Comparison of ENCODE assay signal across 1 cellular context in the genomic region with DNA sequence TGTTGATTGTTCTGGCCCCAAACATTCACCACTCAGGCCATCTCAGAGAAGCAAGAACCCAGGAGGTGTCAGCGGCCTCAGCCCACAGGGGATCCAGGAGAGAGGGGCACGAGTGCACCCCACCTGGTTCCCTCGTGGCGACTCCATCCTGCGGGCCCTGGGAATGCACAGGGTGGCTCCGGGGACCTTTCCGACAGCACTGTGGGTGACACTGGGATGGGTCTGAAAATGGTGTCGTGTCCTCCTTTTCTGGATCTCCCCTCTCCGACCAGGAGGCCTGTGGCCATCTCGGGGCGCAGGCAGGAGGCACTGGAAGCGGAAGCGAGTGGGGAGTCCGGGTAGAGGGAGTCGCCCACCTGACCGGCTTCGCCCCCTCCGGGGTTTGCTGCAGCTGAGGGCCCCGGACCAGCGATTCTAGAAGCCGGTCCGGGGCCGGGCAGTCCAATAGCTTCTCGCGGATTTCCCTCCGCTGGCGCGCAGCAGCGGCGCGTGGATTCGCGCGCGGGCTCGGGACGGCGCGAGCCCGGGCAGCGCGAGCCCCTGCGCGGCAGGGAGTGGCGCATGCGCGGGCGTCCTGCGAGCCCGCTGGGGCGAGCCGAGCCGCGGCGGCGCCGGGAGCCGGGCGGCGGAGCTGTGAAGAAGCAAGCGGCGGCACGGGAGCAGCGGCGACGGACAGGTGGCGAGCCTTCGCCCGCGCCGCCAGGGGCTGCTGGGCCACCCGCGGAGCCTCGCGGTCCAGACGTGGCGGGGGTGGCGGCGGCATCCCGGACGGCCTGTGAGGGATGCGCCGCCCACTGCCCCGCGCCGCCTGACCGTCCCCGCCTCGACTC.
TF ChIP-seq lines count a peak whose summit lies in the region.

A gene with protein sequence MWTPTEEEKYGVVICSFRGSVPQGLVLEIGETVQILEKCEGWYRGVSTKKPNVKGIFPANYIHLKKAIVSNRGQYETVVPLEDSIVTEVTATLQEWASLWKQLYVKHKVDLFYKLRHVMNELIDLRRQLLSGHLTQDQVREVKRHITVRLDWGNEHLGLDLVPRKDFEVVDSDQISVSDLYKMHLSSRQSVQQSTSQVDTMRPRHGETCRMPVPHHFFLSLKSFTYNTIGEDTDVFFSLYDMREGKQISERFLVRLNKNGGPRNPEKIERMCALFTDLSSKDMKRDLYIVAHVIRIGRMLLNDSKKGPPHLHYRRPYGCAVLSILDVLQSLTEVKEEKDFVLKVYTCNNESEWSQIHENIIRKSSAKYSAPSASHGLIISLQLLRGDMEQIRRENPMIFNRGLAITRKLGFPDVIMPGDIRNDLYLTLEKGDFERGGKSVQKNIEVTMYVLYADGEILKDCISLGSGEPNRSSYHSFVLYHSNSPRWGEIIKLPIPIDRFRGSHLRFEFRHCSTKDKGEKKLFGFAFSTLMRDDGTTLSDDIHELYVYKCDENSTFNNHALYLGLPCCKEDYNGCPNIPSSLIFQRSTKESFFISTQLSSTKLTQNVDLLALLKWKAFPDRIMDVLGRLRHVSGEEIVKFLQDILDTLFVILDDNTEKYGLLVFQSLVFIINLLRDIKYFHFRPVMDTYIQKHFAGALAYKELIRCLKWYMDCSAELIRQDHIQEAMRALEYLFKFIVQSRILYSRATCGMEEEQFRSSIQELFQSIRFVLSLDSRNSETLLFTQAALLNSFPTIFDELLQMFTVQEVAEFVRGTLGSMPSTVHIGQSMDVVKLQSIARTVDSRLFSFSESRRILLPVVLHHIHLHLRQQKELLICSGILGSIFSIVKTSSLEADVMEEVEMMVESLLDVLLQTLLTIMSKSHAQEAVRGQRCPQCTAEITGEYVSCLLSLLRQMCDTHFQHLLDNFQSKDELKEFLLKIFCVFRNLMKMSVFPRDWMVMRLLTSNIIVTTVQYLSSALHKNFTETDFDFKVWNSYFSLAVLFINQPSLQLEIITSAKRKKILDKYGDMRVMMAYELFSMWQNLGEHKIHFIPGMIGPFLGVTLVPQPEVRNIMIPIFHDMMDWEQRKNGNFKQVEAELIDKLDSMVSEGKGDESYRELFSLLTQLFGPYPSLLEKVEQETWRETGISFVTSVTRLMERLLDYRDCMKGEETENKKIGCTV (N-terminal part only) (plus strand): TSS at position 579 of the 830 bp plus-strand sequence. CDS start 337 bp downstream, outside the sequence.

TF ChIP-seq in HEK293, 187 proteins besides CTCF, POLR2A, EP300 and RAD21 (continued from another document):
- TF ChIP-seq, protein P1, sequence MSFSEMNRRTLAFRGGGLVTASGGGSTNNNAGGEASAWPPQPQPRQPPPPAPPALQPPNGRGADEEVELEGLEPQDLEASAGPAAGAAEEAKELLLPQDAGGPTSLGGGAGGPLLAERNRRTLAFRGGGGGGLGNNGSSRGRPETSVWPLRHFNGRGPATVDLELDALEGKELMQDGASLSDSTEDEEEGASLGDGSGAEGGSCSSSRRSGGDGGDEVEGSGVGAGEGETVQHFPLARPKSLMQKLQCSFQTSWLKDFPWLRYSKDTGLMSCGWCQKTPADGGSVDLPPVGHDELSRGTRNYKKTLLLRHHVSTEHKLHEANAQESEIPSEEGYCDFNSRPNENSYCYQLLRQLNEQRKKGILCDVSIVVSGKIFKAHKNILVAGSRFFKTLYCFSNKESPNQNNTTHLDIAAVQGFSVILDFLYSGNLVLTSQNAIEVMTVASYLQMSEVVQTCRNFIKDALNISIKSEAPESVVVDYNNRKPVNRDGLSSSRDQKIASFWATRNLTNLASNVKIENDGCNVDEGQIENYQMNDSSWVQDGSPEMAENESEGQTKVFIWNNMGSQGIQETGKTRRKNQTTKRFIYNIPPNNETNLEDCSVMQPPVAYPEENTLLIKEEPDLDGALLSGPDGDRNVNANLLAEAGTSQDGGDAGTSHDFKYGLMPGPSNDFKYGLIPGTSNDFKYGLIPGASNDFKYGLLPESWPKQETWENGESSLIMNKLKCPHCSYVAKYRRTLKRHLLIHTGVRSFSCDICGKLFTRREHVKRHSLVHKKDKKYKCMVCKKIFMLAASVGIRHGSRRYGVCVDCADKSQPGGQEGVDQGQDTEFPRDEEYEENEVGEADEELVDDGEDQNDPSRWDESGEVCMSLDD (tag by site-specific recombination; IDR thresholded peaks at IDR 0.05), result no peak
- TF ChIP-seq ZBTB11 (tag by site-specific recombination; conservative IDR thresholded peaks at IDR 0.05; ENCODE audit: low read depth), result no peak
- no peak for TF ChIP-seq ZNF529 (tag by site-specific recombination; IDR thresholded peaks at IDR 0.05; ENCODE audit: insufficient replicate concordance)
- TF ChIP-seq ZBTB20 (tag by site-specific recombination; IDR thresholded peaks at IDR 0.05), result peak; percentile 44; the same call in 1 of the 2 replicates
- TF ChIP-seq, protein P2, sequence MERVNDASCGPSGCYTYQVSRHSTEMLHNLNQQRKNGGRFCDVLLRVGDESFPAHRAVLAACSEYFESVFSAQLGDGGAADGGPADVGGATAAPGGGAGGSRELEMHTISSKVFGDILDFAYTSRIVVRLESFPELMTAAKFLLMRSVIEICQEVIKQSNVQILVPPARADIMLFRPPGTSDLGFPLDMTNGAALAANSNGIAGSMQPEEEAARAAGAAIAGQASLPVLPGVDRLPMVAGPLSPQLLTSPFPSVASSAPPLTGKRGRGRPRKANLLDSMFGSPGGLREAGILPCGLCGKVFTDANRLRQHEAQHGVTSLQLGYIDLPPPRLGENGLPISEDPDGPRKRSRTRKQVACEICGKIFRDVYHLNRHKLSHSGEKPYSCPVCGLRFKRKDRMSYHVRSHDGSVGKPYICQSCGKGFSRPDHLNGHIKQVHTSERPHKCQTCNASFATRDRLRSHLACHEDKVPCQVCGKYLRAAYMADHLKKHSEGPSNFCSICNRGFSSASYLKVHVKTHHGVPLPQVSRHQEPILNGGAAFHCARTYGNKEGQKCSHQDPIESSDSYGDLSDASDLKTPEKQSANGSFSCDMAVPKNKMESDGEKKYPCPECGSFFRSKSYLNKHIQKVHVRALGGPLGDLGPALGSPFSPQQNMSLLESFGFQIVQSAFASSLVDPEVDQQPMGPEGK (tag by site-specific recombination; IDR thresholded peaks at IDR 0.05), result no peak
- TF ChIP-seq ZEB2 (tag by site-specific recombination; IDR thresholded peaks at IDR 0.05), result no peak
- TF ChIP-seq ZIC2 (tag by site-specific recombination; IDR thresholded peaks at IDR 0.05), result 0 out of 2 replicates have a peak, but pooled peaks have one; percentile 12
- TF ChIP-seq ZNF335 (tag by site-specific recombination; conservative IDR thresholded peaks at IDR 0.05), result peak; percentile 61; the same call in 1 of the 2 replicates
